ENCODE assay signal across 8 cellular contexts in the genomic region with DNA sequence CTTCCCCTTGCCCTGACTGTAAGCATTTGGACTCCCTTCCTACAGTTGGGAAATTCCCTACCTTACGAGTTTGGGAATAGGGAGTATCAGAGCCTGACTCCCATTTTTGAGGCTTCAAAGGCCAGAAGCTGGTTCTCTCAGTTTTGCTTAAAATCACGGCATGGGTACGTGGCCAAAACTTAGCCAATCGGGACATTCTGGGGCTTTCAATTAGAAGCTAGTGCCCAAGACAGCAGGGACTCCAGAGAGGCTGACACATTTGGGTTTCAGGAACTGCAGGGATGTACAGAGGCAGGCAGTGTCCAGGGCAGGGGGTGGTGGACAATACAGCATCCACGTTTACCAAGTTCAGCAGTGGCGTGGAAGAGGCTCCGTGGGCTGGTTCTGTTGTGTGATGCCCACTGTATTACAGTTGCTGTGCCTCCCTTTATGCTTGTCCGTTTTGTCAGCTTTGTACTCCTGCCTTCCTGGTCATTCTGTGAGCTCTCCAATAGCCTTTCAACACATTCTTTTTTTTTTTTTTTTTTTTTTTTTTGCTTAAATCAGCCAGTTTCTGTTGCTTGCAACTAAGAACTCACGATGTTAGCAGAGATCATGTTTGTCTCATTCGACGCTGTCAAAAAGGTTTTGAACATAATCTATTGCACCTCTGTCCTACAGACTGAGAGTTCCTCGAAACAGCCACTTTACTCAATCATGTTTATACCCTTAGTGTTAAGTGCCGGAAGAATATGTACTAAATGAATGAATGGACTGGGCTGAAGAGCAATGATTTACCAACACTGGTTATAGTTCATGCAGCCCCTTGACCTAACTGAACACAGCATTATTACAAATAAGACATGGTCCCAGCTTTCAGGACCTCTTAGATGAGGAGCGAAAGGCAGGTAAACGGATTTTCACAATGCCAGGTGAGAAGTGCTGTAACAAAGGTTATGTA. TPM values are rescaled to one million over a fixed set of nuclear protein-coding genes. Genes with fewer than 3 reads are reported as not detected.
DNase-seq lines count a peak whose midpoint lies in the region; ATAC-seq and TF ChIP-seq lines count a peak whose summit lies in the region.

No MANE protein-coding gene starts in this region.

- H3K9me3 ChIP-seq in AG04450 (ENCODE audit: control insufficient read depth, insufficient read depth, low read length), result peaks cover 5% of the 10 kb centered on the region; the same call in 1 of the 2 replicates
- H3K9me3 ChIP-seq in mononuclear cell (ENCODE audit: low read depth, low read length), result no peaks in the 10 kb centered on the region

- POLR2A ChIA-PET in AG04450 (lab: Yijun Ruan, JAX), result interaction anchor here (0.7 kb wide), 1 partner anchor 44 kb away, joined by 3 read pairs; no protein-coding TSS in a partner anchor

- peaks cover 44% of the 10 kb centered on the region for H3K4me1 Mint-ChIP-seq in brain

- H3K9me3 Mint-ChIP-seq in brain, result peaks cover 0 to 7% (median 3%) of the 10 kb centered on the region in 5 experiments

- H3K4me3 ChIP-seq in AG04450 (ENCODE audit: low read depth, low read length), result peak overlapping the region; percentile 98
- peak overlapping the region; percentile 94 for H3K4me3 ChIP-seq in HL-60 (replicated peaks; ENCODE audit: insufficient read depth, low read length)
- peak overlapping the region; percentile 72 for H3K4me3 ChIP-seq in mononuclear cell (ENCODE audit: low read length)

- peaks cover 3% of the 10 kb centered on the region for H3K27me3 Mint-ChIP-seq in brain

- peak overlapping the region; percentile 82 to 98 (median 91) for H3K4me3 Mint-ChIP-seq in brain

- no peak for ATAC-seq in GM21576 (IDR thresholded peaks at IDR 0.05; ENCODE audit: unreplicated experiment)
- no peak for ATAC-seq in GM18870 (IDR thresholded peaks at IDR 0.05; ENCODE audit: unreplicated experiment)

- H3K27me3 ChIP-seq in AG04450 (ENCODE audit: control insufficient read depth, insufficient read depth, low read length) (no peaks in the 10 kb centered on the region), HL-60 (ENCODE audit: insufficient read depth, poor library complexity, severe bottlenecking) (no peaks in the 10 kb centered on the region), mononuclear cell (ENCODE audit: insufficient read depth, low read length) (no peaks in the 10 kb centered on the region)

- H3K4me1 ChIP-seq in mononuclear cell (ENCODE audit: insufficient read depth, low read length), result peaks cover 27% of the 10 kb centered on the region

- peak overlapping the region; percentile 73 to 90 (median 88) for H3K27ac Mint-ChIP-seq in brain

- no peak for TF ChIP-seq CTCF in AG04450 (IDR thresholded peaks at IDR 0.05; ENCODE audit: low read depth, low read length)
- no peak for TF ChIP-seq CTCF in HL-60 (IDR thresholded peaks at IDR 0.05; ENCODE audit: insufficient read depth, low read length)
- TF ChIP-seq CTCF in brain (conservative IDR thresholded peaks at IDR 0.05), result no peak

- DNase-seq in AG04450 (ENCODE audit: low read depth, low spot score) (no peak), HL-60 (ENCODE audit: low read depth in 1 of 2, low spot score in 1 of 2) (no peak), NCI-H510A treated with DMSO at 0.1 percent for 48 hours (lab: John Stamatoyannopoulos, UW) (no peak), medulla oblongata (ENCODE audit: extremely low spot score) (no peak)

- H3K36me3 Mint-ChIP-seq in brain, result peaks cover 39% of the 10 kb centered on the region

- CTCF ChIA-PET in AG04450 (lab: Charles Lee), result interaction anchor here (0.9 kb wide), 1 partner anchor 60 kb away, joined by 6 read pairs; no protein-coding TSS in a partner anchor

- H3K27ac ChIP-seq in AG04450 (ENCODE audit: low read depth, low read length) (no peak overlapping the region), HL-60 (replicated peaks) (peak overlapping the region; percentile 91)

RNA-seq across cellular contexts. Expression of a gene that starts 1.1 kb away (rescaled TPM):
- polyA plus RNA-seq in AG04450 (2011; rRNA removed), result 19.8 and 24.4 TPM in 2 replicates
- 4.9 and 5.5 TPM in 2 replicates for polyA minus RNA-seq in AG04450 (2011; rRNA and poly(A)+ RNA removed)
- polyA plus RNA-seq in brain (ENCODE audit: insufficient read depth, low read depth, low replicate concordance), result 49.3 TPM
- 6.6 TPM for total RNA-seq in mononuclear cell

RNA-seq across cellular contexts. Expression of a gene that starts 25.0 kb away (rescaled TPM):
- polyA plus RNA-seq in AG04450 (2011; rRNA removed), result 3.3 and 3.5 TPM in 2 replicates
- polyA minus RNA-seq in AG04450 (2011; rRNA and poly(A)+ RNA removed), result 4.0 and 5.4 TPM in 2 replicates
- 1.3 TPM for polyA plus RNA-seq in brain (ENCODE audit: insufficient read depth, low read depth, low replicate concordance)
- total RNA-seq in mononuclear cell, result 9.2 TPM
